Comparison of ENCODE assay signal across 10 cellular contexts in genomic region chr15:40054056-40054745, GRCh38. TPM values are rescaled to one million over a fixed set of nuclear protein-coding genes. Genes with fewer than 3 reads are reported as not detected.
A peak's percentile ranks its signal among the peaks of the same experiment; 100 is the strongest.
DNase-seq lines count a peak whose midpoint lies in the region; ATAC-seq, FAIRE-seq and TF ChIP-seq lines count a peak whose summit lies in the region.
"Had no signal": no experiment of that assay in that cellular context is flagged by ENCODE, and none has a peak within 500 bp of the region (broad histone marks: within the 10 kb centered on the region; RNA-seq: fewer than 3 reads in every experiment).

No MANE protein-coding gene starts in this region.

- no peak overlapping the region for H2AFZ ChIP-seq in mesenchymal stem cell (ENCODE audit: low read depth, low read length)

- H2BK5ac ChIP-seq in mesenchymal stem cell (ENCODE audit: low read depth, low read length, poor library complexity, severe bottlenecking) = peak overlapping the region; percentile 66

- no peak overlapping the region for H3K4me2 ChIP-seq in mesenchymal stem cell (ENCODE audit: low read length, poor library complexity, severe bottlenecking)

- H3K9ac ChIP-seq in mesenchymal stem cell (ENCODE audit: low read length) = no peak overlapping the region

- H3K23ac ChIP-seq in mesenchymal stem cell (ENCODE audit: low read length in 2 of 2) = no peak overlapping the region

- H3K4me3 ChIP-seq in HL-60 (replicated peaks; ENCODE audit: insufficient read depth, low read length) (no peak overlapping the region), mesenchymal stem cell (ENCODE audit: insufficient read depth in 1 of 2, low read depth in 1 of 2, low read length in 2 of 2) (no peak overlapping the region), upper lobe of right lung (no peak overlapping the region)
- H3K4me3 ChIP-seq: adrenal gland had no signal

- H2BK15ac ChIP-seq in mesenchymal stem cell (ENCODE audit: low read depth, poor library complexity, severe bottlenecking) = peak overlapping the region; percentile 68

- H3K4ac ChIP-seq in mesenchymal stem cell (ENCODE audit: low read depth in 1 of 2, low read length in 2 of 2) = no peak overlapping the region

- H3K79me1 ChIP-seq in mesenchymal stem cell (replicated peaks; ENCODE audit: low read length, poor library complexity, severe bottlenecking) = no peaks in the 10 kb centered on the region

- peak; percentile 62 for FAIRE-seq in GM18507 (lab: Jason Lieb, UNC)
- FAIRE-seq: islet of Langerhans had no signal

- no peak overlapping the region for H4K8ac ChIP-seq in mesenchymal stem cell (ENCODE audit: low read length)

- ATAC-seq in GM21526 (IDR thresholded peaks at IDR 0.05; ENCODE audit: low FRiP score, unreplicated experiment) (peak; percentile 36), upper lobe of right lung (no peak)

- H3K36me3 ChIP-seq in mesenchymal stem cell (ENCODE audit: control insufficient read depth in 1 of 2, insufficient read depth in 2 of 2, low read depth in 1 of 2, low read length in 2 of 2) (peaks cover 0 to 5% of the 10 kb centered on the region in 2 experiments), upper lobe of right lung (no peaks in the 10 kb centered on the region)
- H3K36me3 ChIP-seq: adrenal gland had no signal

- H2BK120ac ChIP-seq in mesenchymal stem cell (ENCODE audit: low read depth, low read length) = no peak overlapping the region

- H3K9me3 ChIP-seq in mesenchymal stem cell (ENCODE audit: control insufficient read depth, low read length) = no peaks in the 10 kb centered on the region
- H3K9me3 ChIP-seq in upper lobe of right lung = no peaks in the 10 kb centered on the region
- H3K9me3 ChIP-seq: adrenal gland had no signal

- H3K18ac ChIP-seq in mesenchymal stem cell (ENCODE audit: low read depth in 1 of 2, low read length in 2 of 2) = peak overlapping the region in 1 of 2 experiments; percentile 91

- H3K14ac ChIP-seq in mesenchymal stem cell (ENCODE audit: low read length in 2 of 2) = peak overlapping the region in 1 of 2 experiments; percentile 49

- peak overlapping the region; percentile 42 for H2AK5ac ChIP-seq in mesenchymal stem cell (ENCODE audit: low read length, severe bottlenecking)

- H2BK12ac ChIP-seq in mesenchymal stem cell (ENCODE audit: low read length in 2 of 2) = peak overlapping the region in 1 of 2 experiments; percentile 33

- intact Hi-C loops in upper lobe of right lung (cut with DNase I) = no loop called here

- H3K27me3 ChIP-seq in HL-60 (ENCODE audit: insufficient read depth, poor library complexity, severe bottlenecking) (no peaks in the 10 kb centered on the region), mesenchymal stem cell (ENCODE audit: control insufficient read depth in 1 of 2, insufficient read depth in 1 of 2, low read length in 2 of 2) (no peaks in the 10 kb centered on the region), upper lobe of right lung (no peaks in the 10 kb centered on the region)
- H3K27me3 ChIP-seq: adrenal gland had no signal

- H4K91ac ChIP-seq in mesenchymal stem cell (ENCODE audit: low read length) = no peak overlapping the region

- TF ChIP-seq CTCF in HL-60 (IDR thresholded peaks at IDR 0.05; ENCODE audit: insufficient read depth, low read length) (no peak), GM10266 (IDR thresholded peaks at IDR 0.05; ENCODE audit: control insufficient read depth, insufficient read depth, low read depth, missing control alignments) (no peak), upper lobe of right lung (IDR thresholded peaks at IDR 0.05) (no peak)

- H3K27ac ChIP-seq in HL-60 (replicated peaks) (peak overlapping the region; percentile 73), mesenchymal stem cell (ENCODE audit: low read length, poor library complexity, severe bottlenecking) (peak overlapping the region; percentile 49), upper lobe of right lung (no peak overlapping the region)
- H3K27ac ChIP-seq: adrenal gland had no signal

- DNase-seq in GM18507 (ENCODE audit: extremely low spot score, insufficient read length, low read depth) = no peak
- peak in 1 of 2 experiments; percentile 68 for DNase-seq in HL-60 (ENCODE audit: low read depth in 1 of 2, low spot score in 1 of 2)
- no peak for DNase-seq in mesenchymal stem cell
- no peak for DNase-seq in GM10266 (ENCODE audit: extremely low spot score)
- no peak for DNase-seq in activated effector memory CD4-positive, alpha-beta T cell treated with Interleukin-2 at 50 U/mL for 16 hours
- no peak for DNase-seq in T1000 (lab: John Stamatoyannopoulos, UW)
- DNase-seq in upper lobe of right lung = no peak

- 75% methylated on average over 10 of the region's 12 CpGs for WGBS in mesenchymal stem cell

- peaks cover 55% of the 10 kb centered on the region for H3K4me1 ChIP-seq in mesenchymal stem cell (ENCODE audit: control insufficient read depth, insufficient read depth, low read depth, low read length)
- H3K4me1 ChIP-seq in upper lobe of right lung = peaks cover 15% of the 10 kb centered on the region

RNA-seq across cellular contexts. Expression of gene SRP14, which starts 15.2 kb away (rescaled TPM):
- polyA plus RNA-seq in mesenchymal stem cell (2013, experiment 1 of 2) = 684 TPM
- polyA plus RNA-seq in mesenchymal stem cell (2013, experiment 2 of 2) = 720 TPM
- 132 TPM for total RNA-seq in upper lobe of right lung

RNA-seq across cellular contexts. Expression of gene BMF, which starts 54.5 kb away (rescaled TPM):
- polyA plus RNA-seq in mesenchymal stem cell (2013, experiment 1 of 2) = 18.5 TPM
- polyA plus RNA-seq in mesenchymal stem cell (2013, experiment 2 of 2) = 17.8 TPM
- total RNA-seq in upper lobe of right lung = 15.4 TPM
